28 cellular contexts compared by ENCODE assay signal in genomic region chr14:79298373-79298772, GRCh38.
"Had no signal": no experiment of that assay in that cellular context is flagged by ENCODE, and none has a peak within 500 bp of the region (broad histone marks: within the 10 kb centered on the region; RNA-seq: fewer than 3 reads in every experiment).

No MANE protein-coding gene starts in this region.

- DNase-seq: activated CD4-positive, alpha-beta T cell treated with anti-CD3 and anti-CD28 coated beads for 1 hour; activated CD4-positive, alpha-beta T cell treated with anti-CD3 and anti-CD28 coated beads, Interleukin-2, amount 10 ng/mL, durations not matched to agents 24 days and 14 days; activated CD4-positive, alpha-beta T cell treated with anti-CD3 and anti-CD28 coated beads, Interleukin-2, amount 50 U/mL, for 48 hours; activated effector memory CD4-positive, alpha-beta T cell treated with anti-CD3 and anti-CD28 coated beads, Interleukin-2, amount 50 U/mL, for 16 hours; activated naive CD4-positive, alpha-beta T cell treated with Interleukin-2 at 50 U/mL for 16 hours; activated naive CD8-positive, alpha-beta T cell treated with anti-CD3 and anti-CD28 coated beads, Interleukin-2, amount 50 U/mL, for 24 hours; activated T-cell treated with anti-CD3 and anti-CD28 coated beads, Interleukin-2, amount 50 U/mL, for 4 hours; amniotic stem cell; body of pancreas; central memory CD4-positive, alpha-beta T cell; KG1; NCI-H1092; NCI-H146; NCI-H187 treated with DMSO at 0.1 percent for 48 hours; NCI-H2081 treated with DMSO at 0.1 percent for 48 hours; NCI-H345; NCI-H510A; NCI-H69; PC-3; SHP77 had no signal

- FAIRE-seq: bronchial epithelial cell, RCC 7860 had no signal

- H3K4me1 ChIP-seq: ascending aorta, SJSA1 had no signal

- ATAC-seq: activated naive CD4-positive, alpha-beta T cell treated with anti-CD3 and anti-CD28 coated beads, Interleukin-2, amount 50 U/mL, for 72 hours; activated naive CD8-positive, alpha-beta T cell treated with anti-CD3 and anti-CD28 coated beads, Interleukin-2, amount 50 U/mL, for 24 hours; activated T-cell treated with anti-CD3 and anti-CD28 coated beads, Interleukin-2, amount 50 U/mL, for 4 hours; body of pancreas; PC-3; SK-N-SH treated with all-trans-retinoic acid at 6 μM for 48 hours; WTC11 had no signal

- H3K9me3 Mint-ChIP-seq: activated CD4-positive, alpha-beta T cell treated with anti-CD3 and anti-CD28 coated beads, Interleukin-2, amount 10 ng/mL, durations not matched to agents 24 days and 14 days had no signal

- H3K4me3 ChIP-seq: ascending aorta, body of pancreas, SJSA1 had no signal

- H3K27me3 ChIP-seq: ascending aorta, body of pancreas, SJSA1 had no signal

- H3K27ac ChIP-seq: ascending aorta, body of pancreas, SJSA1 had no signal

- H3K9me3 ChIP-seq: ascending aorta, body of pancreas, SJSA1 had no signal

- H3K36me3 ChIP-seq: ascending aorta, SJSA1 had no signal

- H3K4me3 Mint-ChIP-seq: activated CD4-positive, alpha-beta T cell treated with anti-CD3 and anti-CD28 coated beads, Interleukin-2, amount 10 ng/mL, durations not matched to agents 24 days and 14 days; activated naive CD8-positive, alpha-beta T cell treated with anti-CD3 and anti-CD28 coated beads, Interleukin-2, amount 50 U/mL, for 24 hours; activated T-cell treated with anti-CD3 and anti-CD28 coated beads, Interleukin-2, amount 50 U/mL, for 4 hours; T-helper 1 cell treated with Interleukin-12 subunit alpha and Interleukin-12 subunit beta and Interleukin-4 antibody, amounts not matched to agents 30 μg/mL and 1 μg/mL, for 36 hours; WTC11 had no signal

- H3K4me1 Mint-ChIP-seq: activated CD4-positive, alpha-beta T cell treated with anti-CD3 and anti-CD28 coated beads, Interleukin-2, amount 10 ng/mL, durations not matched to agents 24 days and 14 days; activated naive CD8-positive, alpha-beta T cell treated with anti-CD3 and anti-CD28 coated beads, Interleukin-2, amount 50 U/mL, for 24 hours had no signal

- H3K27ac Mint-ChIP-seq: activated CD4-positive, alpha-beta T cell treated with anti-CD3 and anti-CD28 coated beads, Interleukin-2, amount 10 ng/mL, durations not matched to agents 24 days and 14 days; activated naive CD4-positive, alpha-beta T cell treated with anti-CD3 and anti-CD28 coated beads, Interleukin-2, amount 50 U/mL, for 72 hours; activated naive CD8-positive, alpha-beta T cell treated with anti-CD3 and anti-CD28 coated beads, Interleukin-2, amount 50 U/mL, for 24 hours; T-helper 1 cell treated with Interleukin-12 subunit alpha and Interleukin-12 subunit beta and Interleukin-4 antibody, amounts not matched to agents 30 μg/mL and 1 μg/mL, for 36 hours; WTC11 had no signal

- H3K36me3 Mint-ChIP-seq: activated naive CD4-positive, alpha-beta T cell treated with anti-CD3 and anti-CD28 coated beads, Interleukin-2, amount 50 U/mL, for 72 hours had no signal

- H3K27me3 Mint-ChIP-seq: activated CD4-positive, alpha-beta T cell treated with anti-CD3 and anti-CD28 coated beads, Interleukin-2, amount 10 ng/mL, durations not matched to agents 24 days and 14 days; activated naive CD8-positive, alpha-beta T cell treated with anti-CD3 and anti-CD28 coated beads, Interleukin-2, amount 50 U/mL, for 24 hours had no signal
